ENCODE assay signal across 20 cellular contexts in the genomic region with DNA sequence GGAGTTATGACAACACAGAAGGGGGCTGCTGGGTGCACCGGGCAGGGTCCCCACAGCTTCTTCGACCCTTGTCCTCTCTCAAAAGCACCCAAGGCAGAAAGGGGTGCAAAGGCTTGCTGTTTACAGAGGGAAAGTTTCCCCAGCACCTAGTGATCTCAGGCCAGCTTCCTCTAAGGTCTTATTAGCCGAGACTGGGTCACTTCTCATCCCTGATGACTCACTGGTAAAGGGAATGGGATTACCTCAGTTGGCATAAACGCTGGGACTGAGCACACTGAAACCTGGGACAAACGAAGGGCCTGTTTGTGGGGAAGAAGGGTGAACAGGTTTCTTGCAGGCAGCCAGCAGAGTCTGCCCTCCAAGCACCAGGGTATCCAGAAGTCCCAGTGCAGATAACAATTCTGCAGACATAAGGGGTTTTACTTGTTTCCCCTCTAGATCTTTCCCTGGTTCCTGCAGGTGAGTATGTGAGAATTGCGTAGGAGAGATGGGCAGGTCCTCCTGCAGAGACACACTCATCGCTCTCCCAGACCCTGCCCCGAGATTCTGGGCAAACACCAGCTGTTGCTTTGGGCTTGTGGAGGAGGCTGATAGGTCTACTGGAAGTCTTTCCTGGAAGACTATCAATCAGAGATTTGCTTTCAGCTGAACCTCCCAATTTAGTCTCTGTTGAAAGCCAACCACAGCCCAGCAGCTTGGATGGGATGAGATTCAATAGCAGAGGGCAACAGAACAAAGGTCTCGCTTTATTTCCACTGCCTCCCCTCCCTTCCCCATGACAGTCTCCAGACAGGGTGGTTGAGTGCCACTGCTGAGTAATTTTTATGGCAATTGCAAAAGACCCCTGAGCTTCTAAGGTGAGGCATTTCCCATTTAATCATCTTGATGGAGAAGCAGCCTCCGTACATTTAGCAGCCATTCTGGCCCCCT. TPM values are rescaled to one million over a fixed set of nuclear protein-coding genes. Genes with fewer than 3 reads are reported as not detected.
A peak's percentile ranks its signal among the peaks of the same experiment; 100 is the strongest.
DNase-seq lines count a peak whose midpoint lies in the region; TF ChIP-seq lines count a peak whose summit lies in the region.
"Had no signal": no experiment of that assay in that cellular context is flagged by ENCODE, and none has a peak within 500 bp of the region (broad histone marks: within the 10 kb centered on the region; RNA-seq: fewer than 3 reads in every experiment).

No MANE protein-coding gene starts in this region.

- no peak overlapping the region for H3K4ac ChIP-seq in mesendoderm (ENCODE audit: low read depth, low read length)

- DNase-seq in DMS 273 treated with DMSO at 0.1 percent for 48 hours (lab: John Stamatoyannopoulos, UW): peak; percentile 10
- peak; percentile 36 for DNase-seq in NCI-H2227 (lab: John Stamatoyannopoulos, UW; ENCODE audit: unreplicated experiment)
- peak; percentile 51 for DNase-seq in choroid plexus epithelial cell (ENCODE audit: low read depth)
- DNase-seq in mesendoderm: no peak
- no peak for DNase-seq in NCI-H146 (lab: John Stamatoyannopoulos, UW)
- DNase-seq in smooth muscle cell (lab: John Stamatoyannopoulos, UW; ENCODE audit: unreplicated experiment): no peak
- no peak for DNase-seq in retina
- DNase-seq in left ventricle myocardium inferior: no peak
- DNase-seq: activated CD4-positive, alpha-beta T cell treated with anti-CD3 and anti-CD28 coated beads for 1 hour; activated gamma-delta T cell treated with Interleukin-2 at 50 U/mL for 16 hours; DMS79 treated with DMSO at 0.1 percent for 48 hours; erythroblast; hypothalamus; NCI-H1048; occipital lobe; SHP77 treated with DMSO at 0.1 percent for 48 hours; tibial artery had no signal

- no peaks in the 10 kb centered on the region for H4K20me1 ChIP-seq in smooth muscle cell (ENCODE audit: low read depth)

- H3K9me3 ChIP-seq in smooth muscle cell (replicated peaks; ENCODE audit: low read depth): no peaks in the 10 kb centered on the region
- H3K9me3 ChIP-seq in left ventricle myocardium inferior (replicated peaks): no peaks in the 10 kb centered on the region
- H3K9me3 ChIP-seq: ascending aorta, tibial artery had no signal

- H3K9ac ChIP-seq in mesendoderm (ENCODE audit: low read length): no peak overlapping the region
- H3K9ac ChIP-seq in smooth muscle cell (ENCODE audit: low read depth): no peak overlapping the region

- no peaks in the 10 kb centered on the region for H3K36me3 ChIP-seq in mesendoderm (ENCODE audit: control insufficient read depth, insufficient read depth, low read length)
- H3K36me3 ChIP-seq in smooth muscle cell (ENCODE audit: low read depth): no peaks in the 10 kb centered on the region
- no peaks in the 10 kb centered on the region for H3K36me3 ChIP-seq in left ventricle myocardium inferior
- H3K36me3 ChIP-seq: ascending aorta, tibial artery had no signal

- H3K27me3 ChIP-seq in mesendoderm (ENCODE audit: insufficient read depth, low read length, poor library complexity) (no peaks in the 10 kb centered on the region), smooth muscle cell (ENCODE audit: low read depth) (no peaks in the 10 kb centered on the region), left ventricle myocardium inferior (ENCODE audit: low read depth) (peaks cover 73% of the 10 kb centered on the region)
- H3K27me3 ChIP-seq: ascending aorta had no signal

- intact Hi-C loops in left ventricle myocardium inferior (cut with micrococcal nuclease): loop anchor here (5.0 kb wide), 1 partner anchor 310 kb away; no protein-coding TSS in a partner anchor

- no peak overlapping the region for H2BK120ac ChIP-seq in mesendoderm (ENCODE audit: low read depth, low read length)

- H3K79me2 ChIP-seq in mesendoderm (ENCODE audit: control insufficient read depth, insufficient read depth, low read length): no peaks in the 10 kb centered on the region
- no peaks in the 10 kb centered on the region for H3K79me2 ChIP-seq in smooth muscle cell (ENCODE audit: low read depth)

- peak overlapping the region; percentile 11 for H3K56ac ChIP-seq in mesendoderm (ENCODE audit: low read length)

- peaks cover 7% of the 10 kb centered on the region for H3K4me1 ChIP-seq in mesendoderm (ENCODE audit: control insufficient read depth, low read depth, low read length)
- H3K4me1 ChIP-seq in smooth muscle cell (ENCODE audit: low read depth): no peaks in the 10 kb centered on the region
- no peaks in the 10 kb centered on the region for H3K4me1 ChIP-seq in left ventricle myocardium inferior
- H3K4me1 ChIP-seq: ascending aorta, tibial artery had no signal

- no peak overlapping the region for H3K18ac ChIP-seq in mesendoderm (ENCODE audit: low read length)

- H3K4me2 ChIP-seq in mesendoderm (ENCODE audit: low read length) (no peak overlapping the region), smooth muscle cell (no peak overlapping the region)

- no peak overlapping the region for H2AFZ ChIP-seq in smooth muscle cell (ENCODE audit: low read depth)

- H2BK15ac ChIP-seq in mesendoderm (replicated peaks; ENCODE audit: low read depth): no peak overlapping the region

- H2AK5ac ChIP-seq in mesendoderm (ENCODE audit: low read length): no peak overlapping the region

- no CpG with 5 or more reads among the region's 10 CpGs for WGBS in mesendoderm (ENCODE audit: extremely low coverage, insufficient coverage, low lambda C conversion rate)
- 58% methylated on average over 10 of the region's 10 CpGs for WGBS in smooth muscle cell (ENCODE audit: low lambda C conversion rate)

- H4K8ac ChIP-seq in mesendoderm (ENCODE audit: low read depth, low read length): no peak overlapping the region

- no peak overlapping the region for H3K4me3 ChIP-seq in choroid plexus epithelial cell (ENCODE audit: low read depth, low read length)
- H3K4me3 ChIP-seq in mesendoderm (ENCODE audit: low read length): no peak overlapping the region
- H3K4me3 ChIP-seq in smooth muscle cell: no peak overlapping the region
- no peak overlapping the region for H3K4me3 ChIP-seq in left ventricle myocardium inferior
- H3K4me3 ChIP-seq: ascending aorta, coronary artery, tibial artery had no signal

- H3F3A ChIP-seq in smooth muscle cell (ENCODE audit: low read depth): no peaks in the 10 kb centered on the region

- H2BK5ac ChIP-seq in mesendoderm (ENCODE audit: low read length): no peak overlapping the region

- no peaks in the 10 kb centered on the region for H3K79me1 ChIP-seq in mesendoderm (ENCODE audit: low read length)

- H3K27ac ChIP-seq in mesendoderm (ENCODE audit: low read depth, low read length): no peak overlapping the region
- H3K27ac ChIP-seq in smooth muscle cell (ENCODE audit: low read depth): no peak overlapping the region
- H3K27ac ChIP-seq in left ventricle myocardium inferior (replicated peaks): no peak overlapping the region
- H3K27ac ChIP-seq: ascending aorta, coronary artery, tibial artery had no signal

- no peak overlapping the region for H4K5ac ChIP-seq in mesendoderm (ENCODE audit: low read length)

- no peak overlapping the region for H3K23ac ChIP-seq in mesendoderm (ENCODE audit: low read length)

- TF ChIP-seq CTCF in choroid plexus epithelial cell (conservative IDR thresholded peaks at IDR 0.05; ENCODE audit: low read depth, low read length) (no peak), smooth muscle cell (IDR thresholded peaks at IDR 0.05; ENCODE audit: borderline replicate concordance, insufficient read depth, poor library complexity, severe bottlenecking) (no peak), left ventricle myocardium inferior (IDR thresholded peaks at IDR 0.05; ENCODE audit: borderline replicate concordance) (no peak)

RNA-seq across cellular contexts. Expression of a gene that starts 25.7 kb away (rescaled TPM):
- polyA plus RNA-seq in mesendoderm (2013, experiment 1 of 2): 120 TPM
- 118 TPM for polyA plus RNA-seq in mesendoderm (2013, experiment 2 of 2)
- total RNA-seq in smooth muscle cell: 37.4 and 51.2 TPM in 2 replicates
- polyA plus RNA-seq in smooth muscle cell: 52.0 and 54.1 TPM in 2 replicates
- total RNA-seq in left ventricle myocardium inferior: 0.30 TPM
- total RNA-seq: T-helper 2 cell treated with Interferon-gamma antibody and Interleukin-4, amounts not matched to agents 100 ng/mL and 5 ng/mL, for 36 hours had no signal

RNA-seq across cellular contexts. Expression of a gene that starts 38.5 kb away (rescaled TPM):
- 4.0 TPM for polyA plus RNA-seq in mesendoderm (2013, experiment 1 of 2)
- 4.3 TPM for polyA plus RNA-seq in mesendoderm (2013, experiment 2 of 2)
- total RNA-seq in smooth muscle cell (3.7 and 5.2 TPM in 2 replicates), left ventricle myocardium inferior (2.8 TPM)
- 3.2 and 3.7 TPM in 2 replicates for polyA plus RNA-seq in smooth muscle cell

RNA-seq across cellular contexts. Expression of a gene that starts 38.8 kb away (rescaled TPM):
- 77.5 TPM for polyA plus RNA-seq in mesendoderm (2013, experiment 1 of 2)
- polyA plus RNA-seq in mesendoderm (2013, experiment 2 of 2): 81.0 TPM
- total RNA-seq in smooth muscle cell (141 and 148 TPM in 2 replicates), left ventricle myocardium inferior (44.9 TPM)
- 89.1 and 104 TPM in 2 replicates for polyA plus RNA-seq in smooth muscle cell

Comparison
In these comparisons a context has a peak if more than half of its experiments do, and no peak if none do; other contexts are left out.
1. DNase-seq: peak in DMS 273 treated with DMSO at 0.1 percent for 48 hours (single experiment), NCI-H2227 (single experiment) and choroid plexus epithelial cell (single experiment); none in mesendoderm (single experiment), NCI-H146 (single experiment), smooth muscle cell (single experiment), retina (single experiment) and left ventricle myocardium inferior (single experiment).
2. RNA of a gene that starts 25.7 kb away (total RNA-seq): 37.4 to 51.2 TPM in smooth muscle cell; 0.30 TPM in left ventricle myocardium inferior (single experiment); every median in the first group is over 10 times any median in the second.